In genomic region chr12:76586764-76587395, GRCh38 we compare ENCODE assay signal across 1 cellular context.
TF ChIP-seq lines count a peak whose summit lies in the region.

No MANE protein-coding gene starts in this region.

TF ChIP-seq in HCT116, 20 proteins besides CTCF, POLR2A, EP300 and RAD21 (continued from another document):
- no peak for TF ChIP-seq SIN3A (IDR thresholded peaks at IDR 0.05; ENCODE audit: low read depth)
- no peak for TF ChIP-seq POLR2AphosphoS5 (IDR thresholded peaks at IDR 0.05; ENCODE audit: low read depth, low read length)
TF ChIP-seq in HCT116: peak in this region for 0.
